In genomic region chr4:56424697-56425514, GRCh38 we compare ENCODE assay signal across 8 cellular contexts. TPM values are rescaled to one million over a fixed set of nuclear protein-coding genes. Genes with fewer than 3 reads are reported as not detected.
DNase-seq lines count a peak whose midpoint lies in the region; ATAC-seq and TF ChIP-seq lines count a peak whose summit lies in the region.

No MANE protein-coding gene starts in this region.

- no peaks in the 10 kb centered on the region; the same call in 1 of the 2 replicates for H3K36me3 Mint-ChIP-seq in HFFc6 (ENCODE audit: low read depth)

- H3K4me1 ChIP-seq in gastrocnemius medialis, result peaks cover 0 to 8% of the 10 kb centered on the region in 2 donors

- DNase-seq in COLO829 (ENCODE audit: low spot score) (peak; percentile 66), HFFc6 (no peak), germinal center (ENCODE audit: low spot score) (peak; percentile 44), gastrocnemius medialis (no peak), NCI-H187 treated with DMSO at 0.1 percent for 48 hours (lab: John Stamatoyannopoulos, UW) (no peak), ureter (ENCODE audit: low spot score) (no peak)
- peak; percentile 28 for DNase-seq in activated CD4-positive, alpha-beta T cell treated with anti-CD3 and anti-CD28 coated beads for 48 hours

- H3K27me3 Mint-ChIP-seq in HFFc6 (ENCODE audit: insufficient read depth), result no peaks in the 10 kb centered on the region

- no peak overlapping the region for H3K4me3 ChIP-seq in gastrocnemius medialis

- in situ Hi-C loops in gastrocnemius medialis (cut with MboI; ENCODE audit: low sequenced_read_pairs in 4 of 4), result loop anchor here (10.0 to 25.0 kb wide), 3 partner anchors 387 to 412 kb away; partner anchors contain the start of gene SPINK2 (in 1 of the 4)

- TF ChIP-seq CTCF in HFFc6 (IDR thresholded peaks at IDR 0.05) (peak; percentile 89), gastrocnemius medialis (IDR thresholded peaks at IDR 0.05 in 4 of 5, conservative IDR thresholded peaks at IDR 0.05 in 1 of 5) (peak; percentile 41 to 70 (median 58))

- H3K4me1 Mint-ChIP-seq in HFFc6 (ENCODE audit: low read depth), result peaks cover 28% of the 10 kb centered on the region

- no peak overlapping the region for H3K4me3 Mint-ChIP-seq in HFFc6

- H3K27ac ChIP-seq in gastrocnemius medialis, result no peak overlapping the region

- peak in 1 of 2 donors; percentile 44 for ATAC-seq in gastrocnemius medialis
- ATAC-seq in HG02623 (IDR thresholded peaks at IDR 0.05; ENCODE audit: unreplicated experiment), result no peak

- H3K9me3 ChIP-seq in gastrocnemius medialis, result no peaks in the 10 kb centered on the region

- intact Hi-C loops in gastrocnemius medialis (cut with DNase I; ENCODE audit: low total_unique reads), result loop anchor here (1.0 to 10.0 kb wide), 3 partner anchors 119 to 410 kb away; no protein-coding TSS in a partner anchor

- no peak overlapping the region for H3K27ac Mint-ChIP-seq in HFFc6

- H3K36me3 ChIP-seq in gastrocnemius medialis, result no peaks in the 10 kb centered on the region

- TF ChIP-seq POLR2A in gastrocnemius medialis (IDR thresholded peaks at IDR 0.05), result no peak

- H3K9me3 Mint-ChIP-seq in HFFc6, result no peaks in the 10 kb centered on the region

- H3K27me3 ChIP-seq in gastrocnemius medialis, result no peaks in the 10 kb centered on the region

RNA-seq across cellular contexts. Expression of gene PPAT, which starts 10.5 kb away (rescaled TPM):
- total RNA-seq in HFFc6 (2021; fragmentation: NEBNext Ultra II Directional; extraction: Animal tissue kit (Norgen Biotek cat#: 25700)), result 10 to 100 TPM; 19.3 to 26.3 (median 22.3) TPM
- 1 to 10 TPM; 2.6 to 5.4 (median 3.9) TPM for total RNA-seq in gastrocnemius medialis
- 14.0 TPM for total RNA-seq in ureter

RNA-seq across cellular contexts. Expression of gene PAICS, which starts 11.2 kb away (rescaled TPM):
- 100 to 1,000 TPM; 136 to 177 (median 168) TPM for total RNA-seq in HFFc6 (2021; fragmentation: NEBNext Ultra II Directional; extraction: Animal tissue kit (Norgen Biotek cat#: 25700))
- 10 to 100 TPM; 12.6 to 32.2 (median 24.7) TPM for total RNA-seq in gastrocnemius medialis
- total RNA-seq in ureter, result 80.8 TPM

RNA-seq across cellular contexts. Expression of gene AASDH, which starts 37.6 kb away (rescaled TPM):
- total RNA-seq in HFFc6 (2021; fragmentation: NEBNext Ultra II Directional; extraction: Animal tissue kit (Norgen Biotek cat#: 25700)), result 10 to 100 TPM in 1 of 6 experiments, 1 to 10 TPM in 5; 6.7 to 10.1 (median 8.4) TPM
- total RNA-seq in gastrocnemius medialis (1 to 10 TPM; 2.6 to 4.2 (median 3.3) TPM), ureter (17.2 TPM)

RNA-seq across cellular contexts. Expression of gene SRP72, which starts 42.5 kb away (rescaled TPM):
- 100 to 1,000 TPM; 152 to 180 (median 166) TPM for total RNA-seq in HFFc6 (2021; fragmentation: NEBNext Ultra II Directional; extraction: Animal tissue kit (Norgen Biotek cat#: 25700))
- total RNA-seq in gastrocnemius medialis (10 to 100 TPM; 35.8 to 70.4 (median 53.1) TPM), ureter (108 TPM)

Comparison
In these comparisons a context has a peak if more than half of its experiments do, and no peak if none do; other contexts are left out.
1. DNase-seq: peak in COLO829 (single experiment), activated CD4-positive, alpha-beta T cell treated with anti-CD3 and anti-CD28 coated beads for 48 hours (single experiment) and germinal center (single experiment); none in HFFc6 (single experiment), gastrocnemius medialis (0 of 2), NCI-H187 treated with DMSO at 0.1 percent for 48 hours (single experiment) and ureter (single experiment).